Comparison of ENCODE assay signal across 1 cellular context in genomic region chr6:110415297-110415916, GRCh38.
TF ChIP-seq lines count a peak whose summit lies in the region.

DDO (minus strand) TSS chr6:110415575; CDS start chr6:110413462, 2,113 bp downstream.

TF ChIP-seq in HepG2, 621 proteins besides CTCF, POLR2A, EP300 and RAD21 (continued from another document and continues in another):
- TF ChIP-seq AHDC1 (CRISPR knock-in tag; IDR thresholded peaks at IDR 0.05; ENCODE audit: borderline replicate concordance) (no peak), IRF2 (CRISPR knock-in tag; IDR thresholded peaks at IDR 0.05) (peak; percentile 99), CSRNP2 (CRISPR knock-in tag; conservative IDR thresholded peaks at IDR 0.05; ENCODE audit: low read depth) (no peak), SIN3A (IDR thresholded peaks at IDR 0.05; ENCODE audit: borderline replicate concordance, low read depth, low read length) (peak; percentile 59; the same call in 1 of the 2 replicates), MXI1 (IDR thresholded peaks at IDR 0.05; ENCODE audit: borderline replicate concordance, low read depth, low read length) (peak; percentile 77; the same call in 2 of the 3 replicates), NR0B2 (CRISPR knock-in tag; IDR thresholded peaks at IDR 0.05) (0 out of 2 replicates have a peak, but pooled peaks have one; percentile 24), NFYB (CRISPR knock-in tag; IDR thresholded peaks at IDR 0.05) (peak; percentile 75), E2F2 (CRISPR knock-in tag; IDR thresholded peaks at IDR 0.05; ENCODE audit: borderline replicate concordance) (no peak), ZNF781 (CRISPR knock-in tag; IDR thresholded peaks at IDR 0.05; ENCODE audit: borderline replicate concordance, not compliant biosample characterization) (peak; percentile 3), ZBTB21 (CRISPR knock-in tag; IDR thresholded peaks at IDR 0.05) (no peak), SSRP1 (CRISPR knock-in tag; IDR thresholded peaks at IDR 0.05) (no peak), ZNF430 (CRISPR knock-in tag; IDR thresholded peaks at IDR 0.05) (0 out of 2 replicates have a peak, but pooled peaks have one; percentile 64), TOE1 (CRISPR knock-in tag; IDR thresholded peaks at IDR 0.05) (no peak), EED (CRISPR knock-in tag; IDR thresholded peaks at IDR 0.05) (no peak), PBX2 (CRISPR knock-in tag; IDR thresholded peaks at IDR 0.05) (peak; percentile 28; the same call in 1 of the 2 replicates), ATF1 (CRISPR knock-in tag; IDR thresholded peaks at IDR 0.05) (no peak), E2F5 (CRISPR knock-in tag; conservative IDR thresholded peaks at IDR 0.05) (no peak), ZNF562 (CRISPR knock-in tag; IDR thresholded peaks at IDR 0.05; ENCODE audit: borderline replicate concordance) (no peak), ZNF275 (CRISPR knock-in tag; IDR thresholded peaks at IDR 0.05; ENCODE audit: borderline replicate concordance) (no peak), ZNF720 (CRISPR knock-in tag; IDR thresholded peaks at IDR 0.05) (no peak), LRRFIP1 (CRISPR knock-in tag; conservative IDR thresholded peaks at IDR 0.05) (no peak), NCOA5 (CRISPR knock-in tag; IDR thresholded peaks at IDR 0.05) (no peak), TARDBP (CRISPR knock-in tag; IDR thresholded peaks at IDR 0.05) (no peak), ZNF234 (CRISPR knock-in tag; conservative IDR thresholded peaks at IDR 0.05) (no peak), POGK (CRISPR knock-in tag; conservative IDR thresholded peaks at IDR 0.05) (no peak), ZNF180 (CRISPR knock-in tag; IDR thresholded peaks at IDR 0.05; ENCODE audit: borderline replicate concordance, low read depth) (no peak), ZNF572 (CRISPR knock-in tag; IDR thresholded peaks at IDR 0.05) (0 out of 2 replicates have a peak, but pooled peaks have one; percentile 61), HNF4A (CRISPR knock-in tag; IDR thresholded peaks at IDR 0.05) (no peak), SIN3B (IDR thresholded peaks at IDR 0.05; ENCODE audit: low read length) (0 out of 2 replicates have a peak, but pooled peaks have one; percentile 16), YEATS2 (CRISPR knock-in tag; IDR thresholded peaks at IDR 0.05; ENCODE audit: borderline replicate concordance) (peak; percentile 22; the same call in 1 of the 2 replicates), ZNF674 (CRISPR knock-in tag; IDR thresholded peaks at IDR 0.05; ENCODE audit: low read depth) (no peak), JUN (CRISPR knock-in tag; IDR thresholded peaks at IDR 0.05) (no peak), ZNF335 (CRISPR knock-in tag; IDR thresholded peaks at IDR 0.05) (no peak), ETS1 (CRISPR knock-in tag; IDR thresholded peaks at IDR 0.05) (no peak), ZBTB20 (CRISPR knock-in tag; IDR thresholded peaks at IDR 0.05; ENCODE audit: borderline replicate concordance, low read depth) (no peak), TAF15 (IDR thresholded peaks at IDR 0.05; ENCODE audit: low read depth, low read length, poor library complexity, severe bottlenecking) (no peak), ZGPAT (CRISPR knock-in tag; IDR thresholded peaks at IDR 0.05) (peak; percentile 45; the same call in 1 of the 2 replicates), ZFP90 (CRISPR knock-in tag; IDR thresholded peaks at IDR 0.05; ENCODE audit: borderline replicate concordance) (no peak), ZBTB14 (CRISPR knock-in tag; IDR thresholded peaks at IDR 0.05) (no peak)
